9 cellular contexts compared by ENCODE assay signal in genomic region chr11:86978756-86979608, GRCh38. TPM values are rescaled to one million over a fixed set of nuclear protein-coding genes. Genes with fewer than 3 reads are reported as not detected.
DNase-seq lines count a peak whose midpoint lies in the region; ATAC-seq and TF ChIP-seq lines count a peak whose summit lies in the region.
"Had no signal": no experiment of that assay in that cellular context is flagged by ENCODE, and none has a peak within 500 bp of the region (broad histone marks: within the 10 kb centered on the region; RNA-seq: fewer than 3 reads in every experiment).

No MANE protein-coding gene starts in this region.

- no peaks in the 10 kb centered on the region for H3K9me3 ChIP-seq in GM23248 (ENCODE audit: low read depth)

- WGBS in GM23248 (ENCODE audit: low coverage in 1 of 2, low lambda C conversion rate in 2 of 2, missing lambda C conversion rate in 2 of 2), 2 experiments = 35 to 37% methylated on average over 3 of the region's 3 CpGs

- H3K27ac ChIP-seq in GM23248 = no peak overlapping the region
- H3K27ac ChIP-seq: BLaER1 treated with 17β-estradiol and CSF1 and Interleukin-3, amounts not matched to agents 10 nM and 100 nM had no signal

- H3K27ac Mint-ChIP-seq in naive thymus-derived CD8-positive, alpha-beta T cell = no peak overlapping the region

- ATAC-seq in naive thymus-derived CD8-positive, alpha-beta T cell = peak; percentile 62 to 71

- no peaks in the 10 kb centered on the region for H3K9me2 ChIP-seq in GM23248 (ENCODE audit: insufficient read depth)

- TF ChIP-seq CTCF in choroid plexus epithelial cell (conservative IDR thresholded peaks at IDR 0.05; ENCODE audit: low read depth, low read length) = no peak

- H3K4me3 ChIP-seq in GM23248 (no peak overlapping the region), choroid plexus epithelial cell (ENCODE audit: low read depth, low read length) (no peak overlapping the region)
- H3K4me3 ChIP-seq: BLaER1 treated with 17β-estradiol and CSF1 and Interleukin-3, amounts not matched to agents 10 nM and 100 nM had no signal

- H3K4me3 Mint-ChIP-seq in naive thymus-derived CD8-positive, alpha-beta T cell = no peak overlapping the region

- peak; percentile 9 for DNase-seq in DMS79 treated with DMSO at 0.1 percent for 48 hours (lab: John Stamatoyannopoulos, UW)
- DNase-seq in DMS79 (lab: John Stamatoyannopoulos, UW) = no peak
- DNase-seq in GM23248 = peak; percentile 57
- peak; percentile 15 for DNase-seq in NCI-H2196 treated with DMSO at 0.1 percent for 48 hours (lab: John Stamatoyannopoulos, UW; ENCODE audit: unreplicated experiment)
- DNase-seq in choroid plexus epithelial cell (ENCODE audit: low read depth) = peak; percentile 82
- DNase-seq in naive thymus-derived CD8-positive, alpha-beta T cell = peak in 4 of 10 donors; percentile 13 to 40 (median 26)
- DNase-seq in NCI-H1930 (lab: John Stamatoyannopoulos, UW) = no peak
- DNase-seq in HPDE6-E6E7 (ENCODE audit: extremely low spot score) = no peak

- no peaks in the 10 kb centered on the region for H3K79me2 ChIP-seq in GM23248 (ENCODE audit: insufficient read depth)

- H3K4me2 ChIP-seq in GM23248 (ENCODE audit: unreplicated experiment) = no peak overlapping the region
- H3K4me2 ChIP-seq: BLaER1 treated with 17β-estradiol and CSF1 and Interleukin-3, amounts not matched to agents 10 nM and 100 nM had no signal

- in situ Hi-C loops in GM23248 (cut with MboI) = no loop called here

- H3K36me3 ChIP-seq in GM23248 (ENCODE audit: low read depth) = no peaks in the 10 kb centered on the region
- H3K36me3 ChIP-seq: BLaER1 treated with 17β-estradiol and CSF1 and Interleukin-3, amounts not matched to agents 10 nM and 100 nM had no signal

- H3K36me3 Mint-ChIP-seq in naive thymus-derived CD8-positive, alpha-beta T cell = peaks cover 0 to 8% (median 0%) of the 10 kb centered on the region in 3 donors

- H3F3A ChIP-seq in GM23248 (ENCODE audit: insufficient read depth) = no peaks in the 10 kb centered on the region

- no peaks in the 10 kb centered on the region for H4K20me1 ChIP-seq in GM23248 (ENCODE audit: insufficient read depth)
- H4K20me1 ChIP-seq: BLaER1 treated with 17β-estradiol and CSF1 and Interleukin-3, amounts not matched to agents 10 nM and 100 nM had no signal

- peaks cover 0 to 8% (median under 1%) of the 10 kb centered on the region in 9 donors for H3K9me3 Mint-ChIP-seq in naive thymus-derived CD8-positive, alpha-beta T cell

- H2AFZ ChIP-seq in GM23248 = no peak overlapping the region

- H3K4me1 ChIP-seq in GM23248 (ENCODE audit: insufficient read depth) = no peaks in the 10 kb centered on the region

- no peaks in the 10 kb centered on the region for H3K4me1 Mint-ChIP-seq in naive thymus-derived CD8-positive, alpha-beta T cell

- H3K27me3 ChIP-seq in GM23248 (replicated peaks; ENCODE audit: insufficient read depth) = no peaks in the 10 kb centered on the region
- H3K27me3 ChIP-seq: BLaER1 treated with 17β-estradiol and CSF1 and Interleukin-3, amounts not matched to agents 10 nM and 100 nM had no signal

- peaks cover 0 to 3% (median 0%) of the 10 kb centered on the region in 5 donors for H3K27me3 Mint-ChIP-seq in naive thymus-derived CD8-positive, alpha-beta T cell

- H3K9ac ChIP-seq in GM23248 = no peak overlapping the region
- H3K9ac ChIP-seq: BLaER1 treated with 17β-estradiol and CSF1 and Interleukin-3, amounts not matched to agents 10 nM and 100 nM had no signal

- POLR2A ChIA-PET in naive thymus-derived CD8-positive, alpha-beta T cell (lab: Charles Lee) = no interaction called here

RNA-seq across cellular contexts. Expression of gene FZD4, which starts 23.8 kb away (rescaled TPM):
- 19.1 and 21.3 TPM in 2 replicates for total RNA-seq in GM23248 (2014; rRNA removed; shearing (Covaris generic))
- 7.8 and 8.3 TPM in 2 replicates for polyA plus RNA-seq in GM23248 (2016; fragmentation: Nextera tagmentation; extraction: Ambion mirVana)
- not detected for total RNA-seq in naive thymus-derived CD8-positive, alpha-beta T cell
- not detected for polyA plus RNA-seq in naive thymus-derived CD8-positive, alpha-beta T cell

RNA-seq across cellular contexts. Expression of gene TMEM135, which starts 58.8 kb away (rescaled TPM):
- total RNA-seq in GM23248 (2014; rRNA removed; shearing (Covaris generic)) = 8.0 and 11.0 TPM in 2 replicates
- polyA plus RNA-seq in GM23248 (2016; fragmentation: Nextera tagmentation; extraction: Ambion mirVana) = 11.9 and 12.5 TPM in 2 replicates
- 1 to 10 TPM; 8.7 to 9.2 TPM for total RNA-seq in naive thymus-derived CD8-positive, alpha-beta T cell
- polyA plus RNA-seq in naive thymus-derived CD8-positive, alpha-beta T cell = 10 to 100 TPM in 1 of 3 donors, 1 to 10 TPM in 2; 5.4 to 20.4 (median 5.7) TPM

Comparison
In these comparisons a context has a peak if more than half of its experiments do, and no peak if none do; other contexts are left out.
1. DNase-seq: peak in DMS79 treated with DMSO at 0.1 percent for 48 hours (single experiment), GM23248 (single experiment), NCI-H2196 treated with DMSO at 0.1 percent for 48 hours (single experiment) and choroid plexus epithelial cell (single experiment); none in DMS79 (single experiment), NCI-H1930 (0 of 2) and HPDE6-E6E7 (single experiment).
2. RNA of gene FZD4, which starts 23.8 kb away (total RNA-seq): 19.1 to 21.3 TPM in GM23248; not detected in naive thymus-derived CD8-positive, alpha-beta T cell; every median in the first group is over 10 times any median in the second.